In genomic region chr6:148455674-148456559, GRCh38 we compare ENCODE assay signal across 1 cellular context.
TF ChIP-seq lines count a peak whose summit lies in the region.

No MANE protein-coding gene starts in this region.

TF ChIP-seq in IMR-90, 13 proteins besides CTCF, POLR2A, EP300 and RAD21 (continued from another document):
- TF ChIP-seq USF2 (IDR thresholded peaks at IDR 0.05; ENCODE audit: low read depth, low read length) (no peak), MXI1 (IDR thresholded peaks at IDR 0.05; ENCODE audit: borderline replicate concordance, low read depth, low read length) (no peak), NFE2L2 (IDR thresholded peaks at IDR 0.05; ENCODE audit: low read depth, low read length) (no peak)
